ENCODE assay signal across 8 cellular contexts in genomic region chr19:39362682-39363657, GRCh38. TPM values are rescaled to one million over a fixed set of nuclear protein-coding genes. Genes with fewer than 3 reads are reported as not detected.
DNase-seq lines count a peak whose midpoint lies in the region; ATAC-seq and TF ChIP-seq lines count a peak whose summit lies in the region.
"Had no signal": no experiment of that assay in that cellular context is flagged by ENCODE, and none has a peak within 500 bp of the region (broad histone marks: within the 10 kb centered on the region; RNA-seq: fewer than 3 reads in every experiment).

No MANE protein-coding gene starts in this region.

- no peaks in the 10 kb centered on the region for H3K27me3 Mint-ChIP-seq in chondrocyte (ENCODE audit: low read depth)
- H3K27me3 Mint-ChIP-seq: activated naive CD8-positive, alpha-beta T cell treated with anti-CD3 and anti-CD28 coated beads, Interleukin-2, amount 10 ng/mL, durations not matched to agents 7 days and 5 days had no signal

- no peak overlapping the region for H2AFZ ChIP-seq in osteoblast (ENCODE audit: low read length)

- no peak for TF ChIP-seq POLR2A in GM18505 (IDR thresholded peaks at IDR 0.05; ENCODE audit: borderline replicate concordance, extremely low read depth, insufficient read depth, insufficient read length)

- H3K36me3 Mint-ChIP-seq in chondrocyte (ENCODE audit: low read depth): peaks cover 20% of the 10 kb centered on the region

- no peaks in the 10 kb centered on the region for H3K27me3 ChIP-seq in osteoblast (ENCODE audit: insufficient read depth, low read length)

- no peak for ATAC-seq in GM18505 (IDR thresholded peaks at IDR 0.05; ENCODE audit: unreplicated experiment)

- peaks cover 8% of the 10 kb centered on the region for H4K20me1 ChIP-seq in osteoblast (ENCODE audit: insufficient read depth, low read length)

- peak overlapping the region; percentile 60 for H3K27ac Mint-ChIP-seq in chondrocyte (ENCODE audit: unreplicated experiment)
- H3K27ac Mint-ChIP-seq: activated naive CD8-positive, alpha-beta T cell treated with anti-CD3 and anti-CD28 coated beads, Interleukin-2, amount 10 ng/mL, durations not matched to agents 7 days and 5 days had no signal

- H3K79me2 ChIP-seq in osteoblast (ENCODE audit: insufficient read depth, low read length): peaks cover 34% of the 10 kb centered on the region

- peaks cover 52% of the 10 kb centered on the region for H3K36me3 ChIP-seq in osteoblast (ENCODE audit: insufficient read depth, low read length)

- no peak overlapping the region for H3K4me3 Mint-ChIP-seq in chondrocyte (ENCODE audit: unreplicated experiment)
- H3K4me3 Mint-ChIP-seq: activated naive CD8-positive, alpha-beta T cell treated with anti-CD3 and anti-CD28 coated beads, Interleukin-2, amount 10 ng/mL, durations not matched to agents 7 days and 5 days had no signal

- peak overlapping the region; percentile 34 for H3K4me2 ChIP-seq in osteoblast (ENCODE audit: insufficient read depth, low read length)

- no peak overlapping the region for H3K4me3 ChIP-seq in osteoblast (ENCODE audit: insufficient read depth, low read length)

- peaks cover 26% of the 10 kb centered on the region for H3K4me1 ChIP-seq in osteoblast (ENCODE audit: insufficient read depth, low read length)

- no peaks in the 10 kb centered on the region for H3K9me3 Mint-ChIP-seq in chondrocyte (ENCODE audit: low read depth)
- H3K9me3 Mint-ChIP-seq: activated naive CD8-positive, alpha-beta T cell treated with anti-CD3 and anti-CD28 coated beads, Interleukin-2, amount 10 ng/mL, durations not matched to agents 7 days and 5 days had no signal

- H3K27ac ChIP-seq in osteoblast (ENCODE audit: low read depth, low read length): peak overlapping the region; percentile 74

- no peaks in the 10 kb centered on the region for H3K9me3 ChIP-seq in osteoblast (ENCODE audit: low read depth, low read length)

- no peak for TF ChIP-seq CTCF in chondrocyte (IDR thresholded peaks at IDR 0.05)
- TF ChIP-seq CTCF in osteoblast (IDR thresholded peaks at IDR 0.05; ENCODE audit: extremely low read depth, low read depth, low read length): no peak

- peaks cover 15% of the 10 kb centered on the region for H3K4me1 Mint-ChIP-seq in chondrocyte (ENCODE audit: low read depth)

- peak; percentile 63 for DNase-seq in GM03348 (ENCODE audit: low spot score)
- DNase-seq in chondrocyte (ENCODE audit: low spot score): no peak
- DNase-seq in osteoblast (ENCODE audit: insufficient read length, low spot score, missing footprints): peak; percentile 92
- DNase-seq in stimulated activated CD4-positive, alpha-beta T cell treated with anti-CD3 and anti-CD28 coated beads, Interleukin-2, amount 100 ng/mL, for 48 hours: no peak
- no peak for DNase-seq in NCI-H1930 (lab: John Stamatoyannopoulos, UW)
- DNase-seq: activated naive CD8-positive, alpha-beta T cell treated with anti-CD3 and anti-CD28 coated beads, Interleukin-2, amount 10 ng/mL, durations not matched to agents 7 days and 5 days; retina had no signal

RNA-seq across cellular contexts. Expression of gene SAMD4B, which starts 20.7 kb away (rescaled TPM):
- 77.3 to 82.9 TPM (median 81.1 TPM) in 3 replicates for total RNA-seq in chondrocyte
- total RNA-seq in osteoblast: 85.0 and 85.5 TPM in 2 replicates

RNA-seq across cellular contexts. Expression of gene GMFG, which starts 27.1 kb away (rescaled TPM):
- total RNA-seq in chondrocyte (not detected in 3 replicates), osteoblast (0.36 and 2.7 TPM in 2 replicates)

RNA-seq across cellular contexts. Expression of gene PAF1, which starts 27.9 kb away (rescaled TPM):
- 32.2 to 39.7 TPM (median 32.5 TPM) in 3 replicates for total RNA-seq in chondrocyte
- total RNA-seq in osteoblast: 29.3 and 29.8 TPM in 2 replicates

RNA-seq across cellular contexts. Expression of gene MED29, which starts 28.2 kb away (rescaled TPM):
- total RNA-seq in chondrocyte (27.0 to 31.1 TPM (median 28.7 TPM) in 3 replicates), osteoblast (19.9 and 23.0 TPM in 2 replicates)

RNA-seq across cellular contexts. Expression of gene LRFN1, which starts 42.3 kb away (rescaled TPM):
- total RNA-seq in chondrocyte (1.7 to 2.0 TPM (median 1.7 TPM) in 3 replicates), osteoblast (under 0.01 and 0.36 TPM in 2 replicates)

Comparison
In these comparisons a context has a peak if more than half of its experiments do, and no peak if none do; other contexts are left out.
1. DNase-seq: peak in GM03348 (single experiment) and osteoblast (single experiment); none in chondrocyte (single experiment), stimulated activated CD4-positive, alpha-beta T cell treated with anti-CD3 and anti-CD28 coated beads, Interleukin-2, amount 100 ng/mL, for 48 hours (0 of 2) and NCI-H1930 (0 of 2).